37 cellular contexts compared by ENCODE assay signal in the genomic region with DNA sequence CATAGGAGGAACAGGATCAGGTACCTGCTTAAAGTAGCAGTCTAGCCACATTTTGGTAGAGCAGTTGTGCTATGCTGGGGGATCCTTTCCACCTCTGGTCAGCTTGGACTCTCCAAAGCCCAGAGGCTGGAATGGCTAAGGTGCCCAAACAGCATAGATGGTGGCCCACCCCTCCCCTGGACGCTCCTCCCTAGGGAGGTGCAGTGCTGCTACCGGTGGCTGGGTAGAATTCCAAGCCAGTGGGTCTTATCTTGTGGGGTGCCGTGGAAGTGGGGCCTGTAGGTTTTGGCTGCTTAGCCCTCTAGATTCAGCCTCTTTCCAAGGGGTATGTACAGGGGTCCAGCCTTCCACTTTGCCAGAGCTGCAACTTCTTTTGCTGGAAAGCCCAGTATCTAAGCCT.
"Had no signal": no experiment of that assay in that cellular context is flagged by ENCODE, and none has a peak within 500 bp of the region (broad histone marks: within the 10 kb centered on the region; RNA-seq: fewer than 3 reads in every experiment).

No MANE protein-coding gene starts in this region.

- H3K9me3 ChIP-seq: adrenal gland, body of pancreas had no signal

- H3K4me1 Mint-ChIP-seq: activated B cell treated with CpG ODN at 0.5 μM for 24 hours; activated CD4-positive, alpha-beta T cell treated with anti-CD3 and anti-CD28 coated beads, Interleukin-2, amount 10 ng/mL, durations not matched to agents 24 days and 14 days; activated naive CD8-positive, alpha-beta T cell treated with anti-CD3 and anti-CD28 coated beads for 36 hours; activated T-helper 17 cell treated with anti-CD3 and anti-CD28 coated beads, Interleukin-2, amount 50 U/mL, for 72 hours had no signal

- H3K27ac ChIP-seq: adrenal gland, body of pancreas, brain microvascular endothelial cell, breast epithelium, VCaP had no signal

- ATAC-seq: activated CD8-positive, alpha-beta T cell treated with anti-CD3 and anti-CD28 coated beads for 36 hours; activated naive CD4-positive, alpha-beta T cell treated with anti-CD3 and anti-CD28 coated beads, Interleukin-2, amount 50 U/mL, for 72 hours; activated T-cell treated with anti-CD3 and anti-CD28 coated beads, Interleukin-2, amount 50 U/mL, for 4 hours; activated T-cell treated with anti-CD3 and anti-CD28 coated beads, Interleukin-2, amount 50 U/mL, for 72 hours; activated T-helper 17 cell treated with anti-CD3 and anti-CD28 coated beads, Interleukin-2, amount 50 U/mL, for 72 hours; body of pancreas had no signal

- H3K27me3 ChIP-seq: adrenal gland, body of pancreas, brain microvascular endothelial cell, breast epithelium had no signal

- H3K4me3 ChIP-seq: adrenal gland, body of pancreas, breast epithelium had no signal

- H3K4me1 ChIP-seq: adrenal gland, body of pancreas, breast epithelium had no signal

- H3K27me3 Mint-ChIP-seq: activated CD4-positive, alpha-beta T cell treated with anti-CD3 and anti-CD28 coated beads, Interleukin-2, amount 10 ng/mL, durations not matched to agents 24 days and 14 days had no signal

- DNase-seq: activated B cell treated with CpG ODN at 0.5 μM for 24 hours; activated CD4-positive, alpha-beta memory T cell treated with anti-CD3 and anti-CD28 coated beads for 36 hours; activated CD4-positive, alpha-beta T cell treated with anti-CD3 and anti-CD28 coated beads for 4 hours; activated CD4-positive, alpha-beta T cell treated with anti-CD3 and anti-CD28 coated beads, Interleukin-2, amount 10 ng/mL, durations not matched to agents 24 days and 14 days; activated CD4-positive, alpha-beta T cell treated with anti-CD3 and anti-CD28 coated beads, Interleukin-2, amount 50 U/mL, for 1 hour; activated CD4-positive, alpha-beta T cell treated with anti-CD3 and anti-CD28 coated beads, Interleukin-2, amount 50 U/mL, for 4 hours; activated CD4-positive, CD25-positive, alpha-beta regulatory T cell treated with anti-CD3 and anti-CD28 coated beads, Interleukin-2, amount 50 U/mL, for 72 hours; activated CD8-positive, alpha-beta memory T cell treated with anti-CD3 and anti-CD28 coated beads, Interleukin-2, amount 50 U/mL, for 4 hours; activated CD8-positive, alpha-beta T cell treated with anti-CD3 and anti-CD28 coated beads for 36 hours; activated effector memory CD4-positive, alpha-beta T cell treated with anti-CD3 and anti-CD28 coated beads, Interleukin-2, amount 50 U/mL, for 16 hours; activated gamma-delta T cell treated with Interleukin-2 at 50 U/mL for 16 hours; activated naive CD4-positive, alpha-beta T cell; activated naive CD4-positive, alpha-beta T cell treated with anti-CD3 and anti-CD28 coated beads for 36 hours; activated naive CD4-positive, alpha-beta T cell treated with anti-CD3 and anti-CD28 coated beads, Interleukin-2, amount 50 U/mL, for 16 hours; activated naive CD8-positive, alpha-beta T cell treated with anti-CD3 and anti-CD28 coated beads for 36 hours; activated T-cell treated with anti-CD3 and anti-CD28 coated beads for 4 hours; activated T-cell treated with anti-CD3 and anti-CD28 coated beads, Interleukin-2, amount 50 U/mL, for 1 hour; activated T-cell treated with anti-CD3 and anti-CD28 coated beads, Interleukin-2, amount 50 U/mL, for 4 hours; activated T-cell treated with anti-CD3 and anti-CD28 coated beads, Interleukin-2, amount 50 U/mL, for 72 hours; adrenal gland; amniotic stem cell; aorta; body of pancreas; brain microvascular endothelial cell; central memory CD4-positive, alpha-beta T cell; T-helper 1 cell; T-helper 2 cell; T-helper 9 cell had no signal

- H3K4me3 Mint-ChIP-seq: activated B cell treated with CpG ODN at 0.5 μM for 24 hours; activated CD4-positive, alpha-beta memory T cell treated with anti-CD3 and anti-CD28 coated beads for 36 hours; activated CD4-positive, alpha-beta T cell treated with anti-CD3 and anti-CD28 coated beads, Interleukin-2, amount 10 ng/mL, durations not matched to agents 24 days and 14 days; activated CD8-positive, alpha-beta T cell treated with anti-CD3 and anti-CD28 coated beads for 36 hours; activated naive CD4-positive, alpha-beta T cell treated with anti-CD3 and anti-CD28 coated beads for 36 hours; activated naive CD8-positive, alpha-beta T cell treated with anti-CD3 and anti-CD28 coated beads for 36 hours; activated T-cell treated with anti-CD3 and anti-CD28 coated beads, Interleukin-2, amount 50 U/mL, for 4 hours; activated T-cell treated with anti-CD3 and anti-CD28 coated beads, Interleukin-2, amount 50 U/mL, for 72 hours; activated T-helper 1 cell treated with anti-CD3 and anti-CD28 coated beads, Interleukin-12 subunit alpha, Interleukin-12 subunit beta, Interleukin-2, Interleukin-4 antibody, amounts not matched to agents 30 ng/mL and 10 ng/mL and 1 ng/mL, durations not matched to agents 14 hours and 24 hours and 36 hours; activated T-helper 17 cell treated with anti-CD3 and anti-CD28 coated beads, Interleukin-2, amount 50 U/mL, for 72 hours; T-helper 1 cell treated with Interleukin-12 subunit alpha and Interleukin-12 subunit beta and Interleukin-4 antibody, amounts not matched to agents 30 μg/mL and 1 μg/mL, for 36 hours; T-helper 2 cell treated with Interferon-gamma antibody and Interleukin-4, amounts not matched to agents 5 μg/mL and 100 μg/mL, for 36 hours had no signal

- H3K27ac Mint-ChIP-seq: activated B cell treated with CpG ODN at 0.5 μM for 24 hours; activated CD4-positive, alpha-beta memory T cell treated with anti-CD3 and anti-CD28 coated beads for 36 hours; activated CD4-positive, alpha-beta T cell treated with anti-CD3 and anti-CD28 coated beads, Interleukin-2, amount 10 ng/mL, durations not matched to agents 24 days and 14 days; activated CD8-positive, alpha-beta T cell treated with anti-CD3 and anti-CD28 coated beads for 36 hours; activated naive CD4-positive, alpha-beta T cell treated with anti-CD3 and anti-CD28 coated beads for 36 hours; activated naive CD4-positive, alpha-beta T cell treated with anti-CD3 and anti-CD28 coated beads, Interleukin-2, amount 50 U/mL, for 72 hours; activated naive CD8-positive, alpha-beta T cell treated with anti-CD3 and anti-CD28 coated beads for 36 hours; activated T-cell treated with anti-CD3 and anti-CD28 coated beads, Interleukin-2, amount 50 U/mL, for 72 hours; activated T-helper 1 cell treated with anti-CD3 and anti-CD28 coated beads, Interleukin-12 subunit alpha, Interleukin-12 subunit beta, Interleukin-2, Interleukin-4 antibody, amounts not matched to agents 30 ng/mL and 10 ng/mL and 1 ng/mL, durations not matched to agents 14 hours and 24 hours and 36 hours; activated T-helper 17 cell treated with anti-CD3 and anti-CD28 coated beads, Interleukin-2, amount 50 U/mL, for 72 hours; T-helper 1 cell treated with Interleukin-12 subunit alpha and Interleukin-12 subunit beta and Interleukin-4 antibody, amounts not matched to agents 30 μg/mL and 1 μg/mL, for 36 hours; T-helper 2 cell treated with Interferon-gamma antibody and Interleukin-4, amounts not matched to agents 5 μg/mL and 100 μg/mL, for 36 hours had no signal

- H3K36me3 ChIP-seq: adrenal gland, brain microvascular endothelial cell, breast epithelium had no signal

- FAIRE-seq: astrocyte, TTC549 had no signal

- H3K36me3 Mint-ChIP-seq: activated CD4-positive, alpha-beta memory T cell treated with anti-CD3 and anti-CD28 coated beads for 36 hours had no signal
